ENCODE assay signal across 20 cellular contexts in the genomic region with DNA sequence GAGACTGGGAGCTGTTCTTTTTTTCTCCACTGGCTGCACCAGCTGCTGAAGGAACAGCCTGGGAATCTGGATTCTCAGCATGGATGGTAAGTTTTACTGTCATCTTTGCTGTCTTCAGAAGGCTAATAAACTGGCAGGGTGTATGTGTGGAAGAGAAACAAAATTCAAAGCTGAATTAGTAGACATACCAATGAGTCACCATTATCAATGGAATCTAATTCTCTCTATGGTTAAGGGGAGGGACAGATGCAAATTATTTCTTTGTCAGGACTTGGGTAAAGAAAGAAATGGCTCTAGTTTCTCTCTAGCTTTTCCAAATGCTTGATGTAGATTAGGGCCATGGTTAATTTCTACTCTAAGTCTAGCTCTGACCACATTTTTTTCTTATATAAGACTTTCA.
DNase-seq lines count a peak whose midpoint lies in the region; ATAC-seq and TF ChIP-seq lines count a peak whose summit lies in the region.
"Had no signal": no experiment of that assay in that cellular context is flagged by ENCODE, and none has a peak within 500 bp of the region (broad histone marks: within the 10 kb centered on the region; RNA-seq: fewer than 3 reads in every experiment).

No MANE protein-coding gene starts in this region.

- intact Hi-C loops in left ventricle myocardium inferior (cut with micrococcal nuclease), result no loop called here

- H4K20me1 ChIP-seq in hepatocyte (ENCODE audit: insufficient read depth, poor library complexity, severe bottlenecking), result no peaks in the 10 kb centered on the region
- H4K20me1 ChIP-seq: BLaER1 treated with 17β-estradiol and CSF1 and Interleukin-3, amounts not matched to agents 10 nM and 100 nM had no signal

- no peak for TF ChIP-seq CTCF in hepatocyte (IDR thresholded peaks at IDR 0.05; ENCODE audit: poor library complexity)
- TF ChIP-seq CTCF in left ventricle myocardium inferior (IDR thresholded peaks at IDR 0.05; ENCODE audit: borderline replicate concordance), result no peak

- H3K27me3 ChIP-seq in hepatocyte (no peaks in the 10 kb centered on the region), left ventricle myocardium inferior (ENCODE audit: low read depth) (no peaks in the 10 kb centered on the region)
- H3K27me3 ChIP-seq: BE2C; BLaER1 treated with 17β-estradiol and CSF1 and Interleukin-3, amounts not matched to agents 10 nM and 100 nM had no signal

- H3K4me3 ChIP-seq in hepatocyte (no peak overlapping the region), left ventricle myocardium inferior (no peak overlapping the region)
- H3K4me3 ChIP-seq: A549; BLaER1 treated with 17β-estradiol and CSF1 and Interleukin-3, amounts not matched to agents 10 nM and 100 nM; GM23248 had no signal

- ATAC-seq in SK-N-SH treated with all-trans-retinoic acid at 6 μM for 48 hours, result no peak
- ATAC-seq: A549 had no signal

- DNase-seq in ELR (ENCODE audit: low read depth), result peak; percentile 22
- no peak for DNase-seq in hepatocyte (ENCODE audit: low spot score)
- peak; percentile 15 for DNase-seq in renal cortical epithelial cell (ENCODE audit: low read depth)
- no peak for DNase-seq in activated effector memory CD4-positive, alpha-beta T cell treated with anti-CD3 and anti-CD28 coated beads, Interleukin-2, amount 50 U/mL, for 16 hours
- no peak for DNase-seq in left ventricle myocardium inferior
- no peak for DNase-seq in NCI-H526 treated with DMSO at 0.1 percent for 48 hours (lab: John Stamatoyannopoulos, UW)
- DNase-seq: 8988T; ACHN; AML-193; BE2C; CD4-positive, alpha-beta T cell; CD8-positive, alpha-beta memory T cell; DMS 273 treated with DMSO at 0.1 percent for 48 hours; DMS79; GM23248; H7; HCEC 1CT had no signal

- H3K9me2 ChIP-seq in hepatocyte (replicated peaks; ENCODE audit: insufficient read depth), result no peaks in the 10 kb centered on the region

- H3K79me2 ChIP-seq in hepatocyte, result no peaks in the 10 kb centered on the region

- H3K27ac ChIP-seq in hepatocyte, result peak overlapping the region; percentile 25
- no peak overlapping the region for H3K27ac ChIP-seq in left ventricle myocardium inferior (replicated peaks)
- H3K27ac ChIP-seq: A549; BLaER1 treated with 17β-estradiol and CSF1 and Interleukin-3, amounts not matched to agents 10 nM and 100 nM; GM23248 had no signal

- H3K36me3 ChIP-seq in hepatocyte (replicated peaks; ENCODE audit: insufficient read depth, low read depth) (no peaks in the 10 kb centered on the region), left ventricle myocardium inferior (peaks cover 80% of the 10 kb centered on the region)
- H3K36me3 ChIP-seq: BLaER1 treated with 17β-estradiol and CSF1 and Interleukin-3, amounts not matched to agents 10 nM and 100 nM had no signal

- H3K9me3 ChIP-seq in hepatocyte (ENCODE audit: low read depth), result no peaks in the 10 kb centered on the region
- no peaks in the 10 kb centered on the region for H3K9me3 ChIP-seq in left ventricle myocardium inferior (replicated peaks)
- H3K9me3 ChIP-seq: A549; BE2C; BLaER1 treated with 17β-estradiol and CSF1 and Interleukin-3, amounts not matched to agents 10 nM and 100 nM had no signal

- H2AFZ ChIP-seq in hepatocyte, result no peak overlapping the region
- H2AFZ ChIP-seq: GM23248 had no signal

- H3K4me1 ChIP-seq in hepatocyte (ENCODE audit: insufficient read depth) (no peaks in the 10 kb centered on the region), left ventricle myocardium inferior (no peaks in the 10 kb centered on the region)
- H3K4me1 ChIP-seq: A549; BE2C; BLaER1 treated with 17β-estradiol and CSF1 and Interleukin-3, amounts not matched to agents 10 nM and 100 nM had no signal

- no peak overlapping the region for H3K4me2 ChIP-seq in hepatocyte
- H3K4me2 ChIP-seq: A549; BLaER1 treated with 17β-estradiol and CSF1 and Interleukin-3, amounts not matched to agents 10 nM and 100 nM had no signal

TF ChIP-seq in SK-N-SH treated with all-trans-retinoic acid at 6 μM for 48 hours, 23 proteins besides CTCF, POLR2A, EP300 and RAD21:
- TF ChIP-seq ARNTL (CRISPR knock-in tag; IDR thresholded peaks at IDR 0.05; ENCODE audit: borderline replicate concordance, low read depth) (no peak), PATZ1 (CRISPR knock-in tag; IDR thresholded peaks at IDR 0.05; ENCODE audit: borderline replicate concordance) (no peak), ISL1 (CRISPR knock-in tag; IDR thresholded peaks at IDR 0.05) (no peak), TOX (CRISPR knock-in tag; IDR thresholded peaks at IDR 0.05; ENCODE audit: borderline replicate concordance) (no peak), ZNF8 (CRISPR knock-in tag; IDR thresholded peaks at IDR 0.05) (peak; percentile 52; the same call in 1 of the 2 replicates), ZFP3 (CRISPR knock-in tag; IDR thresholded peaks at IDR 0.05) (no peak)

Comparison
In these comparisons a context has a peak if more than half of its experiments do, and no peak if none do; other contexts are left out.
1. DNase-seq: peak in ELR (single experiment) and renal cortical epithelial cell (single experiment); none in hepatocyte (single experiment), activated effector memory CD4-positive, alpha-beta T cell treated with anti-CD3 and anti-CD28 coated beads, Interleukin-2, amount 50 U/mL, for 16 hours (single experiment), left ventricle myocardium inferior (single experiment) and NCI-H526 treated with DMSO at 0.1 percent for 48 hours (single experiment).